In genomic region chr2:118110991-118111390, GRCh38 we compare ENCODE assay signal across 1 cellular context.
TF ChIP-seq lines count a peak whose summit lies in the region.

No MANE protein-coding gene starts in this region.

TF ChIP-seq in HepG2, 621 proteins besides CTCF, POLR2A, EP300 and RAD21 (continued from another document):
- TF ChIP-seq, protein P1, sequence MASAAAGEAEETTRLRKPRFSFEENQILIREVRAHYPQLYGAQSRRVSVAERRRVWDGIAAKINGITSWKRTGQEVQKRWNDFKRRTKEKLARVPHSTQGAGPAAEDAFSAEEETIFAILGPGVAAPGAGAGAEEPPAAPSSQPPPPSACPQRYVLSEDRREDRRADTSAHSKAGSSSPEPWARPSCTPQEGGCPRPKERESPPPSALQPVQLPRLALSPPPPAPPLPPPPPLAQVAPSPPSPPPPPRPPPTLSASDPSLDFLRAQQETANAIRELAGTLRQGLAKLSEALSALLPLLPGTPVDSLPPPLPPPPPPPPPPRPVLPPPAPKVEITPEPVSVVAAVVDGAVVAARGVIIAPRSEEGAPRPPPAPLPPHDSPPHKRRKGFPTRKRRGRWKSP (CRISPR knock-in tag; IDR thresholded peaks at IDR 0.05) = no peak
- peak; percentile 24 to 70; a peak in 2 of 4 replicates for TF ChIP-seq MAFK (conservative IDR thresholded peaks at IDR 0.05 in 1 of 2, IDR thresholded peaks at IDR 0.05 in 1 of 2; ENCODE audit: low read length in 2 of 2)
- TF ChIP-seq ZMAT5 (CRISPR knock-in tag; IDR thresholded peaks at IDR 0.05; ENCODE audit: borderline replicate concordance, low read depth) = no peak
- peak; percentile 50; the same call in 1 of the 2 replicates for TF ChIP-seq MAFF (IDR thresholded peaks at IDR 0.05; ENCODE audit: low read depth, low read length)
- peak; percentile 59; the same call in 1 of the 2 replicates for TF ChIP-seq ZNF652 (CRISPR knock-in tag; IDR thresholded peaks at IDR 0.05; ENCODE audit: borderline replicate concordance, low read depth)
- TF ChIP-seq, protein P2, sequence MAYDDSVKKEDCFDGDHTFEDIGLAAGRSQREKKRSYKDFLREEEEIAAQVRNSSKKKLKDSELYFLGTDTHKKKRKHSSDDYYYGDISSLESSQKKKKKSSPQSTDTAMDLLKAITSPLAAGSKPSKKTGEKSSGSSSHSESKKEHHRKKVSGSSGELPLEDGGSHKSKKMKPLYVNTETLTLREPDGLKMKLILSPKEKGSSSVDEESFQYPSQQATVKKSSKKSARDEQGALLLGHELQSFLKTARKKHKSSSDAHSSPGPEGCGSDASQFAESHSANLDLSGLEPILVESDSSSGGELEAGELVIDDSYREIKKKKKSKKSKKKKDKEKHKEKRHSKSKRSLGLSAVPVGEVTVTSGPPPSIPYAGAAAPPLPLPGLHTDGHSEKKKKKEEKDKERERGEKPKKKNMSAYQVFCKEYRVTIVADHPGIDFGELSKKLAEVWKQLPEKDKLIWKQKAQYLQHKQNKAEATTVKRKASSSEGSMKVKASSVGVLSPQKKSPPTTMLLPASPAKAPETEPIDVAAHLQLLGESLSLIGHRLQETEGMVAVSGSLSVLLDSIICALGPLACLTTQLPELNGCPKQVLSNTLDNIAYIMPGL (CRISPR knock-in tag; IDR thresholded peaks at IDR 0.05; ENCODE audit: borderline replicate concordance in 1 of 2, low read depth in 1 of 2) = no peak
